13 cellular contexts compared by ENCODE assay signal in genomic region chr11:92222701-92223100, GRCh38. TPM values are rescaled to one million over a fixed set of nuclear protein-coding genes. Genes with fewer than 3 reads are reported as not detected.
"Had no signal": no experiment of that assay in that cellular context is flagged by ENCODE, and none has a peak within 500 bp of the region (broad histone marks: within the 10 kb centered on the region; RNA-seq: fewer than 3 reads in every experiment).

No MANE protein-coding gene starts in this region.

- H3K4me1 Mint-ChIP-seq: activated naive CD4-positive, alpha-beta T cell treated with anti-CD3 and anti-CD28 coated beads, Interleukin-2, amount 50 U/mL, for 24 hours had no signal

- DNase-seq: activated CD4-positive, alpha-beta T cell treated with anti-CD3 and anti-CD28 coated beads for 1 hour; activated gamma-delta T cell; effector memory CD8-positive, alpha-beta T cell; left colon; lower lobe of right lung; naive thymus-derived CD8-positive, alpha-beta T cell; stimulated activated naive CD4-positive, alpha-beta T cell; T-helper 2 cell; WERI-Rb-1 had no signal

- H3K27ac ChIP-seq: cardiac muscle cell, hepatocyte, lower lobe of right lung, WERI-Rb-1 had no signal

- H3K4me3 ChIP-seq: cardiac muscle cell, hepatocyte, lower lobe of right lung had no signal

- H3K27ac Mint-ChIP-seq: activated naive CD4-positive, alpha-beta T cell treated with anti-CD3 and anti-CD28 coated beads, Interleukin-2, amount 50 U/mL, for 24 hours; effector memory CD8-positive, alpha-beta T cell; naive thymus-derived CD8-positive, alpha-beta T cell had no signal

- H2AFZ ChIP-seq: hepatocyte had no signal

- H3K36me3 ChIP-seq: cardiac muscle cell, lower lobe of right lung, WERI-Rb-1 had no signal

- H3K9me3 ChIP-seq: lower lobe of right lung had no signal

- ATAC-seq: effector memory CD8-positive, alpha-beta T cell; left colon; lower lobe of right lung; naive thymus-derived CD8-positive, alpha-beta T cell had no signal

- H3K4me3 Mint-ChIP-seq: activated naive CD4-positive, alpha-beta T cell treated with anti-CD3 and anti-CD28 coated beads, Interleukin-2, amount 50 U/mL, for 24 hours; effector memory CD8-positive, alpha-beta T cell; naive thymus-derived CD8-positive, alpha-beta T cell had no signal

- H3K36me3 Mint-ChIP-seq: activated naive CD4-positive, alpha-beta T cell treated with anti-CD3 and anti-CD28 coated beads, Interleukin-2, amount 50 U/mL, for 24 hours had no signal

- H3K79me2 ChIP-seq: hepatocyte had no signal

RNA-seq across cellular contexts. Expression of gene FAT3, which starts 1.9 kb away (rescaled TPM):
- total RNA-seq: dermis microvascular lymphatic vessel endothelial cell; naive thymus-derived CD8-positive, alpha-beta T cell had no signal
